ENCODE assay signal across 16 cellular contexts in genomic region chr11:89220684-89221339, GRCh38. TPM values are rescaled to one million over a fixed set of nuclear protein-coding genes. Genes with fewer than 3 reads are reported as not detected.
DNase-seq lines count a peak whose midpoint lies in the region; ATAC-seq and TF ChIP-seq lines count a peak whose summit lies in the region.
"Had no signal": no experiment of that assay in that cellular context is flagged by ENCODE, and none has a peak within 500 bp of the region (broad histone marks: within the 10 kb centered on the region; RNA-seq: fewer than 3 reads in every experiment).

No MANE protein-coding gene starts in this region.

- H3K4me1 Mint-ChIP-seq in WTC11: peaks cover 23% of the 10 kb centered on the region
- H3K4me1 Mint-ChIP-seq: CD4-positive, CD25-positive, alpha-beta regulatory T cell; IgD-negative memory B cell; T-helper 17 cell had no signal

- no peaks in the 10 kb centered on the region for H4K20me1 ChIP-seq in SK-N-SH (ENCODE audit: insufficient read depth)

- H3K4me3 ChIP-seq in SK-N-SH (ENCODE audit: low read depth in 2 of 2, low read length in 1 of 2) (no peak overlapping the region), tibial artery (no peak overlapping the region)

- POLR2A ChIA-PET in SK-N-SH (lab: Yijun Ruan, JAX): no interaction called here
- POLR2A ChIA-PET in WTC11 (lab: Charles Lee): no interaction called here

- H3K4me2 ChIP-seq in SK-N-SH: no peak overlapping the region

- no peak for TF ChIP-seq RAD21 in SK-N-SH (IDR thresholded peaks at IDR 0.05; ENCODE audit: low read length)

- H3K9ac ChIP-seq in SK-N-SH: no peak overlapping the region

- H3K36me3 ChIP-seq in SK-N-SH (replicated peaks in 1 of 2; ENCODE audit: control insufficient read depth in 1 of 2, insufficient read depth in 2 of 2, low read length in 1 of 2): no peaks in the 10 kb centered on the region
- H3K36me3 ChIP-seq in tibial artery: no peaks in the 10 kb centered on the region

- no peaks in the 10 kb centered on the region for H3K79me2 ChIP-seq in SK-N-SH (ENCODE audit: insufficient read depth)

- H2AFZ ChIP-seq in SK-N-SH (ENCODE audit: low read depth): peak overlapping the region; percentile 22; the same call in 1 of the 2 replicates

- H3F3A ChIP-seq in SK-N-SH (replicated peaks; ENCODE audit: insufficient read depth): no peaks in the 10 kb centered on the region

- intact Hi-C loops in tibial artery (cut with DNase I; ENCODE audit: low total_unique reads): no loop called here

- no peaks in the 10 kb centered on the region for H3K36me3 Mint-ChIP-seq in WTC11
- H3K36me3 Mint-ChIP-seq: CD4-positive, CD25-positive, alpha-beta regulatory T cell; IgD-negative memory B cell had no signal

- TF ChIP-seq EP300 in SK-N-SH (IDR thresholded peaks at IDR 0.05; ENCODE audit: borderline replicate concordance in 1 of 2, low read depth in 1 of 2, low read length in 1 of 2): no peak

- CTCF ChIA-PET in SK-N-SH (lab: Yijun Ruan, JAX): no interaction called here
- CTCF ChIA-PET in WTC11 (lab: Charles Lee): no interaction called here

- H3K9me3 ChIP-seq in SK-N-SH: no peaks in the 10 kb centered on the region
- H3K9me3 ChIP-seq in tibial artery: no peaks in the 10 kb centered on the region

- H3K27me3 ChIP-seq in SK-N-SH (ENCODE audit: insufficient read depth): no peaks in the 10 kb centered on the region
- H3K27me3 ChIP-seq in tibial artery: no peaks in the 10 kb centered on the region

- H3K9me3 Mint-ChIP-seq in WTC11: no peaks in the 10 kb centered on the region

- ATAC-seq in SK-N-SH treated with all-trans-retinoic acid at 6 μM for 48 hours: no peak
- ATAC-seq in WTC11: peak; percentile 79
- no peak for ATAC-seq in HG02610 (IDR thresholded peaks at IDR 0.05; ENCODE audit: unreplicated experiment)
- no peak for ATAC-seq in HG03460 (IDR thresholded peaks at IDR 0.05; ENCODE audit: unreplicated experiment)
- ATAC-seq: T-helper 17 cell had no signal

- H3K27ac ChIP-seq in SK-N-SH (ENCODE audit: low read depth in 2 of 2, low read length in 1 of 2) (no peak overlapping the region), tibial artery (no peak overlapping the region)

- DNase-seq in SK-N-SH (no peak), NCI-H526 (lab: John Stamatoyannopoulos, UW) (peak; percentile 51 to 82), WTC11 (ENCODE audit: low spot score) (no peak), NCI-H187 (lab: John Stamatoyannopoulos, UW) (no peak), tibial artery (no peak)
- DNase-seq: CD4-positive, CD25-positive, alpha-beta regulatory T cell; EL; NCI-H524 treated with DMSO at 0.1 percent for 48 hours; SHP77; T-helper 17 cell had no signal

- WGBS in SK-N-SH (ENCODE audit: low lambda C conversion rate): 56% methylated on average over 8 of the region's 8 CpGs

- TF ChIP-seq CTCF in SK-N-SH (IDR thresholded peaks at IDR 0.05) (no peak), WTC11 (IDR thresholded peaks at IDR 0.05) (no peak), tibial artery (IDR thresholded peaks at IDR 0.05) (no peak)

- H3K9me2 ChIP-seq in SK-N-SH: no peaks in the 10 kb centered on the region

- H3K4me3 Mint-ChIP-seq in WTC11: peak overlapping the region; percentile 25; the same call in 1 of the 2 replicates
- H3K4me3 Mint-ChIP-seq: CD4-positive, CD25-positive, alpha-beta regulatory T cell; IgD-negative memory B cell; T-helper 17 cell had no signal

- peak overlapping the region; percentile 91; the same call in 1 of the 2 replicates for H3K27ac Mint-ChIP-seq in WTC11
- H3K27ac Mint-ChIP-seq: CD4-positive, CD25-positive, alpha-beta regulatory T cell; IgD-negative memory B cell; T-helper 17 cell had no signal

- H3K4me1 ChIP-seq in SK-N-SH (ENCODE audit: control insufficient read depth in 1 of 2, insufficient read depth in 2 of 2, low read depth in 1 of 2, low read length in 1 of 2) (no peaks in the 10 kb centered on the region), tibial artery (no peaks in the 10 kb centered on the region)

- no peaks in the 10 kb centered on the region for H3K27me3 Mint-ChIP-seq in WTC11 (ENCODE audit: low read depth)
- H3K27me3 Mint-ChIP-seq: CD4-positive, CD25-positive, alpha-beta regulatory T cell; IgD-negative memory B cell; T-helper 17 cell had no signal

TF ChIP-seq in SK-N-SH, 30 proteins besides CTCF, POLR2A, EP300 and RAD21:
- no peak for TF ChIP-seq RFX5 (IDR thresholded peaks at IDR 0.05; ENCODE audit: low read length)
- TF ChIP-seq POLR2AphosphoS5 (IDR thresholded peaks at IDR 0.05; ENCODE audit: low read depth, low read length): no peak
- no peak for TF ChIP-seq EZH2phosphoT487 (IDR thresholded peaks at IDR 0.05; ENCODE audit: borderline replicate concordance, low read depth)
- TF ChIP-seq FOXJ3 (CRISPR knock-in tag; IDR thresholded peaks at IDR 0.05): no peak
- TF ChIP-seq ZBTB33 (IDR thresholded peaks at IDR 0.05; ENCODE audit: borderline replicate concordance, low read depth): no peak
- no peak for TF ChIP-seq ELF1 (IDR thresholded peaks at IDR 0.05)

TF ChIP-seq in SK-N-SH treated with all-trans-retinoic acid at 6 μM for 48 hours, 23 proteins besides CTCF, POLR2A, EP300 and RAD21 (continues in another document):
- TF ChIP-seq TOX (CRISPR knock-in tag; IDR thresholded peaks at IDR 0.05; ENCODE audit: borderline replicate concordance) (no peak), SNAI2 (CRISPR knock-in tag; IDR thresholded peaks at IDR 0.05) (no peak), CSRNP3 (CRISPR knock-in tag; IDR thresholded peaks at IDR 0.05) (no peak), OSR1 (CRISPR knock-in tag; IDR thresholded peaks at IDR 0.05) (no peak), ESRRG (CRISPR knock-in tag; IDR thresholded peaks at IDR 0.05) (no peak)

TF ChIP-seq in WTC11, 78 proteins besides CTCF, POLR2A, EP300 and RAD21 (continues in another document):
- TF ChIP-seq ERG (CRISPR knock-in tag; IDR thresholded peaks at IDR 0.05): no peak
- TF ChIP-seq MAX (CRISPR knock-in tag; IDR thresholded peaks at IDR 0.05): no peak
- no peak for TF ChIP-seq USF1 (CRISPR knock-in tag; IDR thresholded peaks at IDR 0.05)
- no peak for TF ChIP-seq FOXJ3 (CRISPR knock-in tag; IDR thresholded peaks at IDR 0.05; ENCODE audit: borderline replicate concordance)
- no peak for TF ChIP-seq TP53 (CRISPR knock-in tag; IDR thresholded peaks at IDR 0.05)
- TF ChIP-seq ARID4B (CRISPR knock-in tag; IDR thresholded peaks at IDR 0.05; ENCODE audit: borderline replicate concordance): no peak
- no peak for TF ChIP-seq CDX4 (CRISPR knock-in tag; IDR thresholded peaks at IDR 0.05; ENCODE audit: borderline replicate concordance)

RNA-seq across cellular contexts. Expression of gene TYR, which starts 43.1 kb away (rescaled TPM):
- polyA plus RNA-seq in SK-N-SH (2012; rRNA removed): not detected in 2 replicates
- not detected in 2 replicates for polyA plus RNA-seq in SK-N-SH (2012; cell fraction: cytosol; rRNA removed)
- polyA plus RNA-seq in SK-N-SH (2012; cell fraction: nucleus; rRNA removed): not detected in 2 replicates
- not detected in 3 replicates for total RNA-seq in WTC11 (2021)
- total RNA-seq: CD4-positive, CD25-positive, alpha-beta regulatory T cell; H4; LHCN-M2; T-helper 17 cell had no signal
- polyA plus RNA-seq: CD4-positive, CD25-positive, alpha-beta regulatory T cell; IgD-negative memory B cell had no signal

Comparison
In these comparisons a context has a peak if more than half of its experiments do, and no peak if none do; other contexts are left out.
1. DNase-seq: peak in NCI-H526 (2 of 2); none in SK-N-SH (single experiment), WTC11 (single experiment), NCI-H187 (0 of 2) and tibial artery (0 of 2).